ENCODE assay signal across 22 cellular contexts in the genomic region with DNA sequence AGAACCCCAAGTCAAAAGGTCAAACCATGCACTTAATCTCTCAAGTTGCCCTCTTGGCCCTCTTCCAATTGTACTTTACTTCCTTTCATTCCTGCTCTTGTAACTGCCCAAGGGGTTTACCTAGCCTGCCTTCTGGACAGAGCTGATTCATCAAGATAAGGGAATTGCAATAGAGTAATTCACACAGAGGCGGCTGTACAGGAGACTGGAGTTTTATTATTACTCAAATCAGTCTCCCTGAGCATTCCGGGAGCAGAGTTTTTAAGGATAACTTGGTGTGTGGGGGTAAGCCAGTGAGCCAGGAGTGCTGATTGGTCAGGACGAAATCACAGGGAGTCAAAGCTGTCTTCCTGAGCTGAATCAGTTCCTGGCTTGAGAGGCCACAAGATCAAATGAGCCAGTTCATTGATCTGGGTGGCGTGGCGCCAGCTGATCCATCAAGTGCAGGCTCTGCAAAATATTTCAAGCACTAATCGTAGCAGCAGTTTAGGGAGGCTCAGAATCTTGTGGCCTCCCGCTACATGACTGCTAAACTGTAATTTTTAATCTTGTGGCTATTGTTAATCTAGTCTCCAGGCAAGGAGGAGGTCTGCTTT.
DNase-seq lines count a peak whose midpoint lies in the region; TF ChIP-seq lines count a peak whose summit lies in the region.
"Had no signal": no experiment of that assay in that cellular context is flagged by ENCODE, and none has a peak within 500 bp of the region (broad histone marks: within the 10 kb centered on the region; RNA-seq: fewer than 3 reads in every experiment).

No MANE protein-coding gene starts in this region.

- DNase-seq in Caki2 (ENCODE audit: low read depth) (peak; percentile 2), H4 (ENCODE audit: low spot score) (peak; percentile 13), T1000 (lab: John Stamatoyannopoulos, UW) (peak; percentile 33), left kidney (ENCODE audit: low read depth, low spot score) (peak; percentile 1), AG20443 (ENCODE audit: low spot score) (no peak), NOMO-1 treated with dmso at 0.1 percent for 144 hours (lab: John Stamatoyannopoulos, UW; ENCODE audit: unreplicated experiment) (no peak), GM20000 (ENCODE audit: low spot score) (no peak), epidermal melanocyte (ENCODE audit: insufficient read length, low spot score) (no peak)
- DNase-seq: activated CD4-positive, alpha-beta T cell treated with anti-CD3 and anti-CD28 coated beads for 4 hours; activated gamma-delta T cell treated with Interleukin-2 at 50 U/mL for 16 hours; activated naive CD8-positive, alpha-beta T cell treated with anti-CD3 and anti-CD28 coated beads, Interleukin-2, amount 50 U/mL, for 24 hours; activated T-cell treated with anti-CD3 and anti-CD28 coated beads, Interleukin-2, amount 50 U/mL, for 24 hours; GM23248; head of caudate nucleus; Kasumi-1; MV-4-11; NCI-H1436 treated with DMSO at 0.1 percent for 48 hours; NCI-H2171 treated with DMSO at 0.1 percent for 48 hours; NCI-H524 treated with DMSO at 0.1 percent for 48 hours; sigmoid colon; stimulated activated CD4-positive, alpha-beta T cell treated with anti-CD3 and anti-CD28 coated beads, Interleukin-15, amount 100 ng/mL, for 24 hours; stimulated activated naive B cell treated with anti-CD40 and anti-IgM and Interleukin-4, amounts not matched to agents 10 μg/mL and 1 μg/mL and 100 μg/mL, for 72 hours had no signal

- no peak for TF ChIP-seq CTCF in GM20000 (IDR thresholded peaks at IDR 0.05; ENCODE audit: extremely low read depth, missing control alignments)

- in situ Hi-C loops in Caki2 (cut with HindIII; ENCODE audit: low pct_unique_long_range_greater_than_20kb, low sequenced_read_pairs) = no loop called here

Comparison
In these comparisons a context has a peak if more than half of its experiments do, and no peak if none do; other contexts are left out.
1. DNase-seq: peak in Caki2 (single experiment), H4 (single experiment), T1000 (single experiment) and left kidney (single experiment); none in AG20443 (single experiment), NOMO-1 treated with dmso at 0.1 percent for 144 hours (single experiment), GM20000 (single experiment) and epidermal melanocyte (single experiment).